Comparison of ENCODE assay signal across 8 cellular contexts in the genomic region with DNA sequence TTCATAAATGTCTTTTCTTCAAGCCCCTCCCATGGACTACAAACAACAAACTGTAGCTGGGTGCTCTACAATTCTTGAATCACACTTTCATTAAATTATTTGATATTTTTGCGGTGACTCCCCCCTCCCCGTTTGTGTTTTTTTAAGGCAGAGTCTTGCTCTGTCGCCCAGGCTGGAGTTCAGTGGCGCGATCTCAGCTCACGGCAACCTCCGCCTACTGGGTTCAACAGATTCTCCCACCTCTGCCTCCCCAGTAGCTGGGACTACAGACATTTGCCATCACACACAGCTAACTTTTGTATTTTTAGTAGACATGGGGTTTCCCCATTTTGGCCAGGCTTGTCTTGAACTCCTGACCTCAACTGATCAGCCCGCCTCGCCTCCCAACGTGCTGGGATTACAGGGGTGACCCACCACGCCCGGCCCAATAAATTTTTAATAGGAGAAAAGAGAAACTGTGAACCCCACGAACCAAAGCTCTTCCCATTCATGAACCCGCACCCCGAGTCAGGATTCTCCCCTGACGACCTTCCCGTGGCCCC. TPM values are rescaled to one million over a fixed set of nuclear protein-coding genes. Genes with fewer than 3 reads are reported as not detected.
DNase-seq lines count a peak whose midpoint lies in the region; FAIRE-seq and TF ChIP-seq lines count a peak whose summit lies in the region.

No MANE protein-coding gene starts in this region.

- no peak for TF ChIP-seq CTCF in breast epithelium (IDR thresholded peaks at IDR 0.05)

- H3K9ac ChIP-seq in HUES6 (ENCODE audit: low read length) (no peak overlapping the region), mucosa of rectum (ENCODE audit: low read depth in 1 of 2, low read length in 2 of 2) (peak overlapping the region; percentile 95 to 96)

- H3K79me2 ChIP-seq in ACC112 (ENCODE audit: control insufficient read depth, insufficient read depth, low read length, unreplicated experiment): peaks cover 27% of the 10 kb centered on the region

- H3K27ac ChIP-seq in ACC112 (ENCODE audit: low read depth, low read length): peak overlapping the region; percentile 77
- H3K27ac ChIP-seq in HUES6 (ENCODE audit: low read depth, low read length): no peak overlapping the region
- peak overlapping the region; percentile 96 to 97 for H3K27ac ChIP-seq in breast epithelium
- peak overlapping the region; percentile 98 to 99 for H3K27ac ChIP-seq in mucosa of rectum (ENCODE audit: low read depth in 2 of 2, low read length in 2 of 2)

- H3K36me3 ChIP-seq in ACC112 (ENCODE audit: insufficient read depth, low read length): peaks cover 14% of the 10 kb centered on the region
- no peaks in the 10 kb centered on the region for H3K36me3 ChIP-seq in HUES6 (ENCODE audit: control insufficient read depth, insufficient read depth, low read length)
- H3K36me3 ChIP-seq in breast epithelium: no peaks in the 10 kb centered on the region
- peaks cover 3% of the 10 kb centered on the region in 2 donors for H3K36me3 ChIP-seq in mucosa of rectum (ENCODE audit: control insufficient read depth in 2 of 2, insufficient read depth in 2 of 2, low read length in 2 of 2)

- intact Hi-C loops in breast epithelium (cut with DNase I; ENCODE audit: low total_unique reads): no loop called here

- DNase-seq in breast epithelium (ENCODE audit: low spot score in 2 of 2) (no peak), DMS79 (lab: John Stamatoyannopoulos, UW) (no peak), UCSD-AML1 (lab: John Stamatoyannopoulos, UW; ENCODE audit: unreplicated experiment) (no peak), DMS79 treated with DMSO at 0.1 percent for 48 hours (lab: John Stamatoyannopoulos, UW) (no peak), H54 (ENCODE audit: insufficient read length, low spot score) (no peak)

- H3K9me3 ChIP-seq in HUES6 (ENCODE audit: control insufficient read depth, insufficient read depth, low read depth, low read length) (peaks cover 21% of the 10 kb centered on the region), breast epithelium (no peaks in the 10 kb centered on the region), mucosa of rectum (ENCODE audit: control insufficient read depth in 2 of 2, low read length in 2 of 2) (peaks cover 2 to 3% of the 10 kb centered on the region in 2 donors)

- no peaks in the 10 kb centered on the region for H3K4me1 ChIP-seq in ACC112 (ENCODE audit: control insufficient read depth, insufficient read depth, low read length, unreplicated experiment)
- no peaks in the 10 kb centered on the region for H3K4me1 ChIP-seq in HUES6 (ENCODE audit: control insufficient read depth, insufficient read depth, low read length)
- no peaks in the 10 kb centered on the region for H3K4me1 ChIP-seq in breast epithelium
- peaks cover 0 to 2% of the 10 kb centered on the region in 2 donors for H3K4me1 ChIP-seq in mucosa of rectum (ENCODE audit: control insufficient read depth in 2 of 2, insufficient read depth in 2 of 2, low read length in 2 of 2)

- H2AFZ ChIP-seq in ACC112 (ENCODE audit: low read length, unreplicated experiment): peak overlapping the region; percentile 59

- no peak for TF ChIP-seq POLR2A in breast epithelium (IDR thresholded peaks at IDR 0.05)
- TF ChIP-seq POLR2A in H54 (IDR thresholded peaks at IDR 0.05; ENCODE audit: low read depth, low read length): no peak

- H3K27me3 ChIP-seq in ACC112 (ENCODE audit: insufficient read depth, low read length): no peaks in the 10 kb centered on the region
- no peaks in the 10 kb centered on the region for H3K27me3 ChIP-seq in HUES6 (ENCODE audit: control insufficient read depth, insufficient read depth, low read length)
- H3K27me3 ChIP-seq in breast epithelium: no peaks in the 10 kb centered on the region
- no peaks in the 10 kb centered on the region for H3K27me3 ChIP-seq in mucosa of rectum (ENCODE audit: control insufficient read depth in 2 of 2, insufficient read depth in 2 of 2, low read length in 2 of 2)

- peak overlapping the region; percentile 82 for H3K4me3 ChIP-seq in ACC112 (ENCODE audit: low read depth, low read length)
- H3K4me3 ChIP-seq in HUES6 (ENCODE audit: low read depth, low read length): peak overlapping the region; percentile 84; the same call in 1 of the 2 replicates
- peak overlapping the region; percentile 69 to 85 (median 70) for H3K4me3 ChIP-seq in breast epithelium
- peak overlapping the region; percentile 95 to 98 for H3K4me3 ChIP-seq in mucosa of rectum (ENCODE audit: low read length in 2 of 2)

- FAIRE-seq in H54 (lab: Jason Lieb, UNC): no peak

RNA-seq across cellular contexts. Expression of a gene that starts 0.7 kb away (rescaled TPM):
- total RNA-seq in breast epithelium: 10 to 100 TPM; 35.2 to 57.8 (median 41.0) TPM

RNA-seq across cellular contexts. Expression of a gene that starts 44.8 kb away (rescaled TPM):
- 10 to 100 TPM in 2 of 3 donors, 1 to 10 TPM in 1; 6.4 to 25.6 (median 12.8) TPM for total RNA-seq in breast epithelium
